Comparison of ENCODE assay signal across 16 cellular contexts in the genomic region with DNA sequence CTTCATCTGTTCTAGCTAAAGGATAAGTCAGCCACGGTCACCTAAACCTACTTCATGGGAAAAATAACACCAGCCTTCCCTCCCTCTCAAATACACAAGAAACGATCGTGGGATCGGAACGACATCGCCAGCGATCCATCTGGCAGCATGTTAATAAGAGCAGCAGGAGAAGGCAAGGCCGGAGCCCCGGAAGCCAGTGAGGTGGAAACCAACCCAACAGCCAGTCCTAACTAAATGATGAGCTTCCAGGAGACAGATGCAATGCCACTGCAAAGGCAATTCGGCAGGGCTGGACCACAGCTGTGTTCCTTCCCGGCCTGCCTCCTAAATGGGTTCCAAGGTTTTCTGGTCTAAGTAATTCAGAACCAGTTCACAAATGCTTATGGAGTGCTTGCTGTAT.
DNase-seq lines count a peak whose midpoint lies in the region; ATAC-seq and TF ChIP-seq lines count a peak whose summit lies in the region.
"Had no signal": no experiment of that assay in that cellular context is flagged by ENCODE, and none has a peak within 500 bp of the region (broad histone marks: within the 10 kb centered on the region; RNA-seq: fewer than 3 reads in every experiment).

No MANE protein-coding gene starts in this region.

- no peak overlapping the region for H2AFZ ChIP-seq in PC-3 (ENCODE audit: low read length)

- H3K4me2 ChIP-seq in PC-3 (ENCODE audit: low read length), result no peak overlapping the region
- H3K4me2 ChIP-seq: BLaER1 treated with 17β-estradiol and CSF1 and Interleukin-3, amounts not matched to agents 10 nM and 100 nM had no signal

- no peak overlapping the region for H3K4me3 ChIP-seq in PC-3 (ENCODE audit: low read length)
- H3K4me3 ChIP-seq: BLaER1 treated with 17β-estradiol and CSF1 and Interleukin-3, amounts not matched to agents 10 nM and 100 nM had no signal

- no TSS peak for BruUV-seq in PC-3 (replicated peaks; lab: Mats Ljungman, UMichigan)

- CTCF ChIA-PET in PC-3 (lab: Charles Lee), result no interaction called here

- H3K27ac ChIP-seq in PC-3 (ENCODE audit: low read length), result no peak overlapping the region
- H3K27ac ChIP-seq: BLaER1 treated with 17β-estradiol and CSF1 and Interleukin-3, amounts not matched to agents 10 nM and 100 nM; HL-60 had no signal

- TF ChIP-seq CTCF in osteocyte (IDR thresholded peaks at IDR 0.05) (no peak), PC-3 (conservative IDR thresholded peaks at IDR 0.05; ENCODE audit: low read depth, low read length) (no peak)

- no peaks in the 10 kb centered on the region for H3K9me2 ChIP-seq in PC-3 (replicated peaks; ENCODE audit: low read length)

- no peak overlapping the region for H3K4me3 Mint-ChIP-seq in osteocyte (ENCODE audit: unreplicated experiment)
- H3K4me3 Mint-ChIP-seq: CD4-positive, CD25-positive, alpha-beta regulatory T cell had no signal

- no peaks in the 10 kb centered on the region for H3K9me3 ChIP-seq in PC-3 (ENCODE audit: low read length)

- peaks cover 23% of the 10 kb centered on the region for H3K27me3 ChIP-seq in PC-3 (ENCODE audit: low read length)
- H3K27me3 ChIP-seq: BLaER1 treated with 17β-estradiol and CSF1 and Interleukin-3, amounts not matched to agents 10 nM and 100 nM had no signal

- H3K9ac ChIP-seq in PC-3 (ENCODE audit: low read length), result no peak overlapping the region
- H3K9ac ChIP-seq: BLaER1 treated with 17β-estradiol and CSF1 and Interleukin-3, amounts not matched to agents 10 nM and 100 nM had no signal

- intact Hi-C loops in PC-3 (cut with micrococcal nuclease), result no loop called here

- H4K20me1 ChIP-seq in PC-3 (ENCODE audit: low read length), result no peaks in the 10 kb centered on the region
- H4K20me1 ChIP-seq: BLaER1 treated with 17β-estradiol and CSF1 and Interleukin-3, amounts not matched to agents 10 nM and 100 nM had no signal

- H3K4me1 ChIP-seq in PC-3 (ENCODE audit: insufficient read depth, low read length), result no peaks in the 10 kb centered on the region
- H3K4me1 ChIP-seq: BLaER1 treated with 17β-estradiol and CSF1 and Interleukin-3, amounts not matched to agents 10 nM and 100 nM had no signal

- ATAC-seq in PC-3, result no peak
- ATAC-seq: HCT116 had no signal

- POLR2A ChIA-PET in PC-3 (lab: Charles Lee; ENCODE audit: unreplicated experiment), result no interaction called here

- no peak overlapping the region for H3K27ac Mint-ChIP-seq in osteocyte (ENCODE audit: unreplicated experiment)

- peaks cover 9% of the 10 kb centered on the region for H3K9me3 Mint-ChIP-seq in osteocyte (ENCODE audit: unreplicated experiment)

- H3K27me3 Mint-ChIP-seq in osteocyte (ENCODE audit: unreplicated experiment), result no peaks in the 10 kb centered on the region

- no peaks in the 10 kb centered on the region for H3K79me2 ChIP-seq in PC-3 (ENCODE audit: low read length)

- no peaks in the 10 kb centered on the region for H3K36me3 Mint-ChIP-seq in osteocyte (ENCODE audit: unreplicated experiment)
- H3K36me3 Mint-ChIP-seq: CD4-positive, CD25-positive, alpha-beta regulatory T cell had no signal

- no peaks in the 10 kb centered on the region for H3K4me1 Mint-ChIP-seq in osteocyte (ENCODE audit: unreplicated experiment)

- peak; percentile 70 for DNase-seq in DMS 273 treated with DMSO at 0.1 percent for 48 hours (lab: John Stamatoyannopoulos, UW)
- DNase-seq in NCI-H2171 (lab: John Stamatoyannopoulos, UW), result peak; percentile 79
- DNase-seq in cerebellar nuclear complex (lab: John Stamatoyannopoulos, UW), result peak; percentile 16 to 18
- DNase-seq in osteocyte (ENCODE audit: extremely low spot score, unreplicated experiment), result peak; percentile 66
- no peak for DNase-seq in activated CD4-positive, CD25-positive, alpha-beta regulatory T cell treated with anti-CD3 and anti-CD28 coated beads, Interleukin-2, amount 50 U/mL, for 72 hours
- no peak for DNase-seq in PC-3
- no peak for DNase-seq in cerebellum (ENCODE audit: low spot score)
- DNase-seq: ACHN; Calu3; CD4-positive, CD25-positive, alpha-beta regulatory T cell; DMS153; DND-41; GF-D8 had no signal

- no peaks in the 10 kb centered on the region for H3K36me3 ChIP-seq in PC-3 (ENCODE audit: low read depth, low read length)
- H3K36me3 ChIP-seq: BLaER1 treated with 17β-estradiol and CSF1 and Interleukin-3, amounts not matched to agents 10 nM and 100 nM had no signal

- H3F3A ChIP-seq in PC-3 (ENCODE audit: low read length, unreplicated experiment), result no peaks in the 10 kb centered on the region

Comparison
In these comparisons a context has a peak if more than half of its experiments do, and no peak if none do; other contexts are left out.
1. DNase-seq: peak in DMS 273 treated with DMSO at 0.1 percent for 48 hours (single experiment), NCI-H2171 (single experiment), cerebellar nuclear complex (2 of 2) and osteocyte (single experiment); none in activated CD4-positive, CD25-positive, alpha-beta regulatory T cell treated with anti-CD3 and anti-CD28 coated beads, Interleukin-2, amount 50 U/mL, for 72 hours (single experiment), PC-3 (single experiment) and cerebellum (single experiment).